ENCODE assay signal across 19 cellular contexts in the genomic region with DNA sequence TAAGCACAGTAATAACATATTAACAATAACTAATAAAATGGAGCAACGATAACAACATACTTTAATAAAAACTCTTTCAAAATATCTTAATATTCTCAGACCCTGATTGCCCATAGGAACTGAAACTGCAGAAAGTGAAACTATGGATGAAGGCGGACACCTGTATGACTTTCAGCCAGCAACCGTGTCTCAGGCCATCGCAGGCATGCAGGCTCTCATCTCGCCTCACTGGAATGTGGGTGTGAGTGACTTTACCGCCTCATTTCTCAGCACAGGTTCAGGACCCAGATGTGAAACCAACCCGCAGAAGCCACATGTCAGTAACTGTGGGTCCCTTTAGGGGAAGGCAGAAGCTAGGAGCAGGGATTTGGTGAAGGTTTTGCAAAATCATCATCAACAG.
DNase-seq lines count a peak whose midpoint lies in the region; ATAC-seq and TF ChIP-seq lines count a peak whose summit lies in the region.
"Had no signal": no experiment of that assay in that cellular context is flagged by ENCODE, and none has a peak within 500 bp of the region (broad histone marks: within the 10 kb centered on the region; RNA-seq: fewer than 3 reads in every experiment).

No MANE protein-coding gene starts in this region.

- H3K27ac ChIP-seq in endodermal cell (ENCODE audit: low read depth, low read length) (no peak overlapping the region), upper lobe of right lung (no peak overlapping the region)
- H3K27ac ChIP-seq: 22Rv1, lower lobe of right lung, SJSA1 had no signal

- H3K9me3 Mint-ChIP-seq in endodermal cell = no peaks in the 10 kb centered on the region
- H3K9me3 Mint-ChIP-seq: activated CD4-positive, alpha-beta T cell treated with anti-CD3 and anti-CD28 coated beads, Interleukin-2, amount 10 ng/mL, durations not matched to agents 7 days and 5 days; activated naive CD8-positive, alpha-beta T cell treated with anti-CD3 and anti-CD28 coated beads, Interleukin-2, amount 50 U/mL, for 24 hours; T-helper 1 cell treated with Interleukin-12 subunit alpha and Interleukin-12 subunit beta and Interleukin-4 antibody, amounts not matched to agents 30 μg/mL and 1 μg/mL, for 36 hours had no signal

- DNase-seq in DMS53 (lab: John Stamatoyannopoulos, UW) (peak; percentile 37), DMS53 treated with DMSO at 0.1 percent for 48 hours (lab: John Stamatoyannopoulos, UW; ENCODE audit: unreplicated experiment) (no peak), endodermal cell (peak; percentile 59), upper lobe of right lung (no peak), NOMO-1 (lab: John Stamatoyannopoulos, UW; ENCODE audit: unreplicated experiment in 2 of 2) (no peak), amniotic stem cell (lab: John Stamatoyannopoulos, UW) (no peak)
- DNase-seq in stimulated activated CD4-positive, alpha-beta T cell treated with anti-CD3 and anti-CD28 coated beads, Interleukin-2, amount 100 ng/mL, for 48 hours = no peak
- DNase-seq: activated CD4-positive, alpha-beta T cell treated with anti-CD3 and anti-CD28 coated beads, Interleukin-2, amount 10 ng/mL, durations not matched to agents 7 days and 5 days; activated effector memory CD4-positive, alpha-beta T cell treated with Interleukin-2 at 50 U/mL for 16 hours; activated naive CD8-positive, alpha-beta T cell treated with anti-CD3 and anti-CD28 coated beads, Interleukin-2, amount 50 U/mL, for 24 hours; DND-41; lower lobe of right lung; MG63; NCI-H82; uterus had no signal

- no peaks in the 10 kb centered on the region for H3K27me3 Mint-ChIP-seq in endodermal cell (ENCODE audit: insufficient read depth)
- H3K27me3 Mint-ChIP-seq: activated CD4-positive, alpha-beta T cell treated with anti-CD3 and anti-CD28 coated beads, Interleukin-2, amount 10 ng/mL, durations not matched to agents 7 days and 5 days; activated naive CD8-positive, alpha-beta T cell treated with anti-CD3 and anti-CD28 coated beads, Interleukin-2, amount 50 U/mL, for 24 hours had no signal

- no peaks in the 10 kb centered on the region for H3K4me1 ChIP-seq in endodermal cell (ENCODE audit: control insufficient read depth, insufficient read depth, low read length)
- H3K4me1 ChIP-seq in upper lobe of right lung = no peaks in the 10 kb centered on the region
- H3K4me1 ChIP-seq: lower lobe of right lung, SJSA1 had no signal

- H3K4me3 ChIP-seq in endodermal cell (ENCODE audit: low read length) (no peak overlapping the region), upper lobe of right lung (no peak overlapping the region)
- H3K4me3 ChIP-seq: lower lobe of right lung, MG63, SJSA1, uterus had no signal

- intact Hi-C loops in upper lobe of right lung (cut with DNase I) = no loop called here

- peak; percentile 45 for ATAC-seq in HG03565 (IDR thresholded peaks at IDR 0.05; ENCODE audit: unreplicated experiment)
- peak; percentile 23 for ATAC-seq in upper lobe of right lung
- ATAC-seq: activated naive CD8-positive, alpha-beta T cell treated with anti-CD3 and anti-CD28 coated beads, Interleukin-2, amount 50 U/mL, for 24 hours had no signal

- H3K9me3 ChIP-seq in endodermal cell (ENCODE audit: control insufficient read depth, low read length) (no peaks in the 10 kb centered on the region), upper lobe of right lung (no peaks in the 10 kb centered on the region)
- H3K9me3 ChIP-seq: lower lobe of right lung, MG63, SJSA1, uterus had no signal

- H3K4me1 Mint-ChIP-seq in endodermal cell = no peaks in the 10 kb centered on the region
- H3K4me1 Mint-ChIP-seq: activated CD4-positive, alpha-beta T cell treated with anti-CD3 and anti-CD28 coated beads, Interleukin-2, amount 10 ng/mL, durations not matched to agents 7 days and 5 days; activated naive CD8-positive, alpha-beta T cell treated with anti-CD3 and anti-CD28 coated beads, Interleukin-2, amount 50 U/mL, for 24 hours had no signal

- H3K27me3 ChIP-seq in endodermal cell (ENCODE audit: control insufficient read depth, insufficient read depth, low read length, poor library complexity, severe bottlenecking) = no peaks in the 10 kb centered on the region
- H3K27me3 ChIP-seq in upper lobe of right lung = no peaks in the 10 kb centered on the region
- H3K27me3 ChIP-seq: MG63, SJSA1, uterus had no signal

- no peak overlapping the region for H3K4me3 Mint-ChIP-seq in endodermal cell
- H3K4me3 Mint-ChIP-seq: activated CD4-positive, alpha-beta T cell treated with anti-CD3 and anti-CD28 coated beads, Interleukin-2, amount 10 ng/mL, durations not matched to agents 7 days and 5 days; activated naive CD8-positive, alpha-beta T cell treated with anti-CD3 and anti-CD28 coated beads, Interleukin-2, amount 50 U/mL, for 24 hours; T-helper 1 cell treated with Interleukin-12 subunit alpha and Interleukin-12 subunit beta and Interleukin-4 antibody, amounts not matched to agents 30 μg/mL and 1 μg/mL, for 36 hours had no signal

- TF ChIP-seq CTCF in endodermal cell (conservative IDR thresholded peaks at IDR 0.05) (no peak), upper lobe of right lung (IDR thresholded peaks at IDR 0.05) (no peak)

- H3K36me3 ChIP-seq in endodermal cell (ENCODE audit: control insufficient read depth, insufficient read depth, low read length) (no peaks in the 10 kb centered on the region), upper lobe of right lung (no peaks in the 10 kb centered on the region)
- H3K36me3 ChIP-seq: lower lobe of right lung, MG63, SJSA1, uterus had no signal

- no peak overlapping the region for H3K27ac Mint-ChIP-seq in endodermal cell
- H3K27ac Mint-ChIP-seq: activated CD4-positive, alpha-beta T cell treated with anti-CD3 and anti-CD28 coated beads, Interleukin-2, amount 10 ng/mL, durations not matched to agents 7 days and 5 days; activated naive CD8-positive, alpha-beta T cell treated with anti-CD3 and anti-CD28 coated beads, Interleukin-2, amount 50 U/mL, for 24 hours; T-helper 1 cell treated with Interleukin-12 subunit alpha and Interleukin-12 subunit beta and Interleukin-4 antibody, amounts not matched to agents 30 μg/mL and 1 μg/mL, for 36 hours had no signal

- H3K9ac ChIP-seq in endodermal cell (ENCODE audit: extremely low read depth, low read length, poor library complexity, severe bottlenecking) = no peak overlapping the region

- no peaks in the 10 kb centered on the region for H3K36me3 Mint-ChIP-seq in endodermal cell (ENCODE audit: low read depth)

- 83 to 92% methylated on average over 6 to 7 of the region's 7 CpGs for WGBS in endodermal cell (ENCODE audit: insufficient coverage in 1 of 2, insufficient read length in 1 of 2), 2 experiments

Comparison
In these comparisons a context has a peak if more than half of its experiments do, and no peak if none do; other contexts are left out.
1. DNase-seq: peak in DMS53 (single experiment) and endodermal cell (single experiment); none in DMS53 treated with DMSO at 0.1 percent for 48 hours (single experiment), upper lobe of right lung (single experiment), stimulated activated CD4-positive, alpha-beta T cell treated with anti-CD3 and anti-CD28 coated beads, Interleukin-2, amount 100 ng/mL, for 48 hours (0 of 2), NOMO-1 (0 of 2) and amniotic stem cell (single experiment).